7 cellular contexts compared by ENCODE assay signal in genomic region chr14:24411468-24412454, GRCh38. TPM values are rescaled to one million over a fixed set of nuclear protein-coding genes. Genes with fewer than 3 reads are reported as not detected.
DNase-seq lines count a peak whose midpoint lies in the region; ATAC-seq, FAIRE-seq and TF ChIP-seq lines count a peak whose summit lies in the region.

No MANE protein-coding gene starts in this region.

- peaks cover 23% of the 10 kb centered on the region for H3K36me3 ChIP-seq in right atrium auricular region

- no peak overlapping the region for H3K27ac Mint-ChIP-seq in activated CD4-positive, alpha-beta memory T cell treated with anti-CD3 and anti-CD28 coated beads, Interleukin-2, amount 10 ng/mL, durations not matched to agents 7 days and 5 days
- no peak overlapping the region for H3K27ac Mint-ChIP-seq in stimulated activated memory B cell treated with anti-CD40 and anti-IgM and Interleukin-4, amounts not matched to agents 10 μg/mL and 1 μg/mL and 100 μg/mL, for 72 hours

- H3K27ac ChIP-seq in right atrium auricular region: no peak overlapping the region

- H3K4me3 ChIP-seq in NB4 (ENCODE audit: low read depth, low read length): no peak overlapping the region
- no peak overlapping the region for H3K4me3 ChIP-seq in right atrium auricular region

- DNase-seq in D721Med (ENCODE audit: insufficient read length, low spot score) (peak; percentile 53), NB4 (ENCODE audit: low read depth) (peak; percentile 66), right atrium auricular region (ENCODE audit: low spot score) (peak; percentile 78)
- peak; percentile 43 for DNase-seq in activated CD4-positive, alpha-beta memory T cell treated with anti-CD3 and anti-CD28 coated beads, Interleukin-2, amount 10 ng/mL, durations not matched to agents 7 days and 5 days

- H3K9me3 Mint-ChIP-seq in activated CD4-positive, alpha-beta memory T cell treated with anti-CD3 and anti-CD28 coated beads, Interleukin-2, amount 10 ng/mL, durations not matched to agents 7 days and 5 days: no peaks in the 10 kb centered on the region
- no peaks in the 10 kb centered on the region for H3K9me3 Mint-ChIP-seq in stimulated activated memory B cell treated with anti-CD40 and anti-IgM and Interleukin-4, amounts not matched to agents 10 μg/mL and 1 μg/mL and 100 μg/mL, for 72 hours

- no peaks in the 10 kb centered on the region for H3K36me3 Mint-ChIP-seq in activated CD4-positive, alpha-beta memory T cell treated with anti-CD3 and anti-CD28 coated beads, Interleukin-2, amount 10 ng/mL, durations not matched to agents 7 days and 5 days (ENCODE audit: low read depth)
- no peaks in the 10 kb centered on the region for H3K36me3 Mint-ChIP-seq in stimulated activated memory B cell treated with anti-CD40 and anti-IgM and Interleukin-4, amounts not matched to agents 10 μg/mL and 1 μg/mL and 100 μg/mL, for 72 hours

- H3K4me1 ChIP-seq in right atrium auricular region: no peaks in the 10 kb centered on the region

- H3K4me3 Mint-ChIP-seq in activated CD4-positive, alpha-beta memory T cell treated with anti-CD3 and anti-CD28 coated beads, Interleukin-2, amount 10 ng/mL, durations not matched to agents 7 days and 5 days: no peak overlapping the region
- H3K4me3 Mint-ChIP-seq in stimulated activated memory B cell treated with anti-CD40 and anti-IgM and Interleukin-4, amounts not matched to agents 10 μg/mL and 1 μg/mL and 100 μg/mL, for 72 hours: no peak overlapping the region

- CTCF ChIA-PET in activated CD4-positive, alpha-beta memory T cell treated with anti-CD3 and anti-CD28 coated beads, Interleukin-2, amount 10 ng/mL, durations not matched to agents 7 days and 5 days (lab: Charles Lee): interaction anchor here (2.8 to 4.4 kb wide), 3 partner anchors 12 to 79 kb away, joined by 9 to 18 read pairs (median 16); no protein-coding TSS in a partner anchor

- H3K27me3 ChIP-seq in right atrium auricular region: no peaks in the 10 kb centered on the region

- TF ChIP-seq CTCF in D721Med (IDR thresholded peaks at IDR 0.05; ENCODE audit: insufficient read depth, missing control alignments) (peak; percentile 57), NB4 (IDR thresholded peaks at IDR 0.05; ENCODE audit: low read depth, low read length) (peak; percentile 85), right atrium auricular region (IDR thresholded peaks at IDR 0.05) (peak; percentile 36 to 65)

- FAIRE-seq in D721Med (lab: Jason Lieb, UNC): no peak

- POLR2A ChIA-PET in activated CD4-positive, alpha-beta memory T cell treated with anti-CD3 and anti-CD28 coated beads, Interleukin-2, amount 10 ng/mL, durations not matched to agents 7 days and 5 days (lab: Charles Lee): interaction anchor here (1.5 to 3.5 kb wide), 2 partner anchors 19 kb away, joined by 7 to 20 read pairs; partner anchors contain the start of genes CBLN3 and KHNYN

- H3K27me3 Mint-ChIP-seq in activated CD4-positive, alpha-beta memory T cell treated with anti-CD3 and anti-CD28 coated beads, Interleukin-2, amount 10 ng/mL, durations not matched to agents 7 days and 5 days: peaks cover 6% of the 10 kb centered on the region
- peaks cover 52% of the 10 kb centered on the region for H3K27me3 Mint-ChIP-seq in stimulated activated memory B cell treated with anti-CD40 and anti-IgM and Interleukin-4, amounts not matched to agents 10 μg/mL and 1 μg/mL and 100 μg/mL, for 72 hours

- no peaks in the 10 kb centered on the region for H3K9me3 ChIP-seq in right atrium auricular region

- TF ChIP-seq POLR2A in NB4 (IDR thresholded peaks at IDR 0.05; ENCODE audit: extremely low read depth, insufficient read length): no peak

- H3K4me1 Mint-ChIP-seq in activated CD4-positive, alpha-beta memory T cell treated with anti-CD3 and anti-CD28 coated beads, Interleukin-2, amount 10 ng/mL, durations not matched to agents 7 days and 5 days: no peaks in the 10 kb centered on the region
- no peaks in the 10 kb centered on the region for H3K4me1 Mint-ChIP-seq in stimulated activated memory B cell treated with anti-CD40 and anti-IgM and Interleukin-4, amounts not matched to agents 10 μg/mL and 1 μg/mL and 100 μg/mL, for 72 hours

- ATAC-seq in GM18907 (IDR thresholded peaks at IDR 0.05; ENCODE audit: unreplicated experiment): peak; percentile 64
- peak; percentile 57 for ATAC-seq in stimulated activated memory B cell treated with anti-CD40 and anti-IgM and Interleukin-4, amounts not matched to agents 10 μg/mL and 1 μg/mL and 100 μg/mL, for 72 hours
- no peak for ATAC-seq in HG02870 (IDR thresholded peaks at IDR 0.05; ENCODE audit: unreplicated experiment)

RNA-seq across cellular contexts. Expression of gene NYNRIN, which starts 13.0 kb away (rescaled TPM):
- under 1 TPM; 0.18 TPM for total RNA-seq in activated CD4-positive, alpha-beta memory T cell treated with anti-CD3 and anti-CD28 coated beads, Interleukin-2, amount 10 ng/mL, durations not matched to agents 7 days and 5 days
- total RNA-seq in right atrium auricular region: 10 to 100 TPM in 1 of 2 donors, 1 to 10 TPM in 1; 6.0 to 10.1 TPM

RNA-seq across cellular contexts. Expression of gene CBLN3, which starts 17.7 kb away (rescaled TPM):
- total RNA-seq in activated CD4-positive, alpha-beta memory T cell treated with anti-CD3 and anti-CD28 coated beads, Interleukin-2, amount 10 ng/mL, durations not matched to agents 7 days and 5 days: 1 to 10 TPM; 8.6 to 9.5 TPM
- total RNA-seq in right atrium auricular region: 1 to 10 TPM in 1 of 2 donors, under 1 TPM in 1; 0.48 to 1.4 TPM

RNA-seq across cellular contexts. Expression of gene KHNYN, which starts 18.0 kb away (rescaled TPM):
- total RNA-seq in activated CD4-positive, alpha-beta memory T cell treated with anti-CD3 and anti-CD28 coated beads, Interleukin-2, amount 10 ng/mL, durations not matched to agents 7 days and 5 days: 10 to 100 TPM; 96.0 to 99.5 TPM
- total RNA-seq in right atrium auricular region: 10 to 100 TPM; 16.3 to 23.0 TPM

RNA-seq across cellular contexts. Expression of gene SDR39U1, which starts 30.8 kb away (rescaled TPM):
- 10 to 100 TPM; 38.5 to 41.6 TPM for total RNA-seq in activated CD4-positive, alpha-beta memory T cell treated with anti-CD3 and anti-CD28 coated beads, Interleukin-2, amount 10 ng/mL, durations not matched to agents 7 days and 5 days
- 10 to 100 TPM; 49.2 to 55.1 TPM for total RNA-seq in right atrium auricular region

RNA-seq across cellular contexts. Expression of gene NFATC4, which starts 43.8 kb away (rescaled TPM):
- total RNA-seq in activated CD4-positive, alpha-beta memory T cell treated with anti-CD3 and anti-CD28 coated beads, Interleukin-2, amount 10 ng/mL, durations not matched to agents 7 days and 5 days: not detected
- total RNA-seq in right atrium auricular region: 10 to 100 TPM; 12.5 to 13.4 TPM

Comparison
In these comparisons a context has a peak if more than half of its experiments do, and no peak if none do; other contexts are left out.
1. RNA of gene NYNRIN, which starts 13.0 kb away (total RNA-seq): 6.0 to 10.1 TPM in right atrium auricular region; 0.18 TPM in activated CD4-positive, alpha-beta memory T cell treated with anti-CD3 and anti-CD28 coated beads, Interleukin-2, amount 10 ng/mL, durations not matched to agents 7 days and 5 days; every median in the first group is over 4 times any median in the second.
2. RNA of gene CBLN3, which starts 17.7 kb away (total RNA-seq): 8.6 to 9.5 TPM in activated CD4-positive, alpha-beta memory T cell treated with anti-CD3 and anti-CD28 coated beads, Interleukin-2, amount 10 ng/mL, durations not matched to agents 7 days and 5 days; 0.48 to 1.4 TPM in right atrium auricular region; every median in the first group is over 4 times any median in the second.
3. RNA of gene KHNYN, which starts 18.0 kb away (total RNA-seq): 96.0 to 99.5 TPM in activated CD4-positive, alpha-beta memory T cell treated with anti-CD3 and anti-CD28 coated beads, Interleukin-2, amount 10 ng/mL, durations not matched to agents 7 days and 5 days; 16.3 to 23.0 TPM in right atrium auricular region; every median in the first group is over 4 times any median in the second.
4. Peak in every context shown above with its lines, with median percentiles within 50 percentile points of each other: DNase-seq and CTCF ChIP-seq.